30 cellular contexts compared by ENCODE assay signal in genomic region chr20:51840865-51841264, GRCh38. TPM values are rescaled to one million over a fixed set of nuclear protein-coding genes. Genes with fewer than 3 reads are reported as not detected.
"Had no signal": no experiment of that assay in that cellular context is flagged by ENCODE, and none has a peak within 500 bp of the region (broad histone marks: within the 10 kb centered on the region; RNA-seq: fewer than 3 reads in every experiment).

No MANE protein-coding gene starts in this region.

- H3K36me3 ChIP-seq: brain microvascular endothelial cell, esophagus squamous epithelium, gastroesophageal sphincter, heart right ventricle had no signal

- H3K4me3 Mint-ChIP-seq: activated CD4-positive, alpha-beta memory T cell treated with anti-CD3 and anti-CD28 coated beads, Interleukin-2, amount 10 ng/mL, durations not matched to agents 7 days and 5 days; activated CD4-positive, alpha-beta T cell treated with anti-CD3 and anti-CD28 coated beads, Interleukin-2, amount 10 ng/mL, durations not matched to agents 7 days and 5 days; activated naive CD8-positive, alpha-beta T cell; activated T-cell treated with anti-CD3 and anti-CD28 coated beads, Interleukin-2, amount 50 U/mL, for 24 hours; activated T-cell treated with anti-CD3 and anti-CD28 coated beads, Interleukin-2, amount 50 U/mL, for 72 hours; activated T-helper 17 cell treated with anti-CD3 and anti-CD28 coated beads, Interleukin-2, amount 50 U/mL, for 72 hours; central memory CD8-positive, alpha-beta T cell; dendritic cell treated with granulocyte-macrophage colony-stimulating factor and Interleukin-4, amounts not matched to agents 40 ng/mL and 50 ng/mL, for 4 days; effector memory CD8-positive, alpha-beta T cell had no signal

- H2AFZ ChIP-seq: hepatocyte had no signal

- H3K9me3 ChIP-seq: esophagus squamous epithelium, gastroesophageal sphincter, heart right ventricle had no signal

- H3K4me1 Mint-ChIP-seq: activated CD4-positive, alpha-beta memory T cell treated with anti-CD3 and anti-CD28 coated beads, Interleukin-2, amount 10 ng/mL, durations not matched to agents 7 days and 5 days; activated CD4-positive, alpha-beta T cell treated with anti-CD3 and anti-CD28 coated beads, Interleukin-2, amount 10 ng/mL, durations not matched to agents 7 days and 5 days; activated T-helper 17 cell treated with anti-CD3 and anti-CD28 coated beads, Interleukin-2, amount 50 U/mL, for 72 hours; central memory CD8-positive, alpha-beta T cell had no signal

- H3K27ac Mint-ChIP-seq: activated CD4-positive, alpha-beta memory T cell treated with anti-CD3 and anti-CD28 coated beads, Interleukin-2, amount 10 ng/mL, durations not matched to agents 7 days and 5 days; activated CD4-positive, alpha-beta T cell treated with anti-CD3 and anti-CD28 coated beads, Interleukin-2, amount 10 ng/mL, durations not matched to agents 7 days and 5 days; activated naive CD8-positive, alpha-beta T cell; activated T-cell treated with anti-CD3 and anti-CD28 coated beads, Interleukin-2, amount 50 U/mL, for 24 hours; activated T-cell treated with anti-CD3 and anti-CD28 coated beads, Interleukin-2, amount 50 U/mL, for 72 hours; activated T-helper 17 cell treated with anti-CD3 and anti-CD28 coated beads, Interleukin-2, amount 50 U/mL, for 72 hours; dendritic cell treated with granulocyte-macrophage colony-stimulating factor and Interleukin-4, amounts not matched to agents 40 ng/mL and 50 ng/mL, for 4 days had no signal

- H3K27me3 Mint-ChIP-seq: activated CD4-positive, alpha-beta T cell treated with anti-CD3 and anti-CD28 coated beads, Interleukin-2, amount 10 ng/mL, durations not matched to agents 7 days and 5 days; dendritic cell treated with granulocyte-macrophage colony-stimulating factor and Interleukin-4, amounts not matched to agents 40 ng/mL and 50 ng/mL, for 4 days had no signal

- ATAC-seq: activated T-cell treated with anti-CD3 and anti-CD28 coated beads, Interleukin-2, amount 50 U/mL, for 72 hours; activated T-helper 17 cell treated with anti-CD3 and anti-CD28 coated beads, Interleukin-2, amount 50 U/mL, for 72 hours; effector memory CD8-positive, alpha-beta T cell; gastroesophageal sphincter; heart right ventricle had no signal

- H3K36me3 Mint-ChIP-seq: activated naive CD8-positive, alpha-beta T cell had no signal

- DNase-seq: activated CD4-positive, alpha-beta memory T cell treated with anti-CD3 and anti-CD28 coated beads, Interleukin-2, amount 10 ng/mL, durations not matched to agents 7 days and 5 days; activated CD4-positive, alpha-beta T cell treated with anti-CD3 and anti-CD28 coated beads for 1 hour; activated CD4-positive, alpha-beta T cell treated with anti-CD3 and anti-CD28 coated beads for 4 hours; activated CD4-positive, alpha-beta T cell treated with anti-CD3 and anti-CD28 coated beads, Interleukin-2, amount 10 ng/mL, durations not matched to agents 7 days and 5 days; activated CD4-positive, alpha-beta T cell treated with anti-CD3 and anti-CD28 coated beads, Interleukin-2, amount 50 U/mL, for 4 hours; activated CD8-positive, alpha-beta memory T cell treated with anti-CD3 and anti-CD28 coated beads, Interleukin-2, amount 50 U/mL, for 48 hours; activated effector memory CD4-positive, alpha-beta T cell treated with Interleukin-2 at 50 U/mL for 16 hours; activated gamma-delta T cell treated with Interleukin-2 at 50 U/mL for 16 hours; activated naive CD4-positive, alpha-beta T cell treated with anti-CD3 and anti-CD28 coated beads, Interleukin-2, amount 50 U/mL, for 16 hours; activated naive CD4-positive, alpha-beta T cell treated with Interleukin-2 at 50 U/mL for 16 hours; activated T-cell treated with anti-CD3 and anti-CD28 coated beads for 4 hours; activated T-cell treated with anti-CD3 and anti-CD28 coated beads, Interleukin-2, amount 50 U/mL, for 24 hours; activated T-cell treated with anti-CD3 and anti-CD28 coated beads, Interleukin-2, amount 50 U/mL, for 72 hours; amniotic stem cell; anterior cingulate cortex; brain microvascular endothelial cell; effector memory CD8-positive, alpha-beta T cell; esophagus squamous epithelium; foreskin melanocyte; heart right ventricle; T-helper 2 cell had no signal

- H3K4me3 ChIP-seq: coronary artery, dorsolateral prefrontal cortex, esophagus squamous epithelium, gastroesophageal sphincter, heart right ventricle, hepatocyte had no signal

- H3K4me1 ChIP-seq: esophagus squamous epithelium, gastroesophageal sphincter, heart right ventricle had no signal

- H3K27me3 ChIP-seq: brain microvascular endothelial cell, hepatocyte had no signal

- H3K4me2 ChIP-seq: hepatocyte had no signal

- H3K27ac ChIP-seq: brain microvascular endothelial cell, coronary artery, dorsolateral prefrontal cortex, epithelial cell of prostate, esophagus squamous epithelium, gastroesophageal sphincter, heart right ventricle, hepatocyte had no signal

- H3K9me3 Mint-ChIP-seq: activated CD4-positive, alpha-beta memory T cell treated with anti-CD3 and anti-CD28 coated beads, Interleukin-2, amount 10 ng/mL, durations not matched to agents 7 days and 5 days; activated CD4-positive, alpha-beta T cell treated with anti-CD3 and anti-CD28 coated beads, Interleukin-2, amount 10 ng/mL, durations not matched to agents 7 days and 5 days; activated T-cell treated with anti-CD3 and anti-CD28 coated beads, Interleukin-2, amount 50 U/mL, for 24 hours; activated T-cell treated with anti-CD3 and anti-CD28 coated beads, Interleukin-2, amount 50 U/mL, for 72 hours; activated T-helper 17 cell treated with anti-CD3 and anti-CD28 coated beads, Interleukin-2, amount 50 U/mL, for 72 hours; central memory CD8-positive, alpha-beta T cell; dendritic cell treated with granulocyte-macrophage colony-stimulating factor and Interleukin-4, amounts not matched to agents 40 ng/mL and 50 ng/mL, for 4 days; effector memory CD8-positive, alpha-beta T cell had no signal

RNA-seq across cellular contexts. Expression of gene SALL4, which starts 38.5 kb away (rescaled TPM):
- total RNA-seq: activated CD4-positive, alpha-beta memory T cell treated with anti-CD3 and anti-CD28 coated beads, Interleukin-2, amount 10 ng/mL, durations not matched to agents 7 days and 5 days; gastroesophageal sphincter had no signal
